Comparison of ENCODE assay signal across 2 cellular contexts in genomic region chr2:207144191-207144795, GRCh38.
TF ChIP-seq lines count a peak whose summit lies in the region.

No MANE protein-coding gene starts in this region.

TF ChIP-seq in SK-N-SH, 30 proteins besides CTCF, POLR2A, EP300 and RAD21 (continued from another document):
- TF ChIP-seq ZBTB33 (IDR thresholded peaks at IDR 0.05; ENCODE audit: borderline replicate concordance, low read depth) (no peak), TCF12 (IDR thresholded peaks at IDR 0.05) (no peak), FOSL2 (IDR thresholded peaks at IDR 0.05; ENCODE audit: borderline replicate concordance, low read depth) (no peak), REST (IDR thresholded peaks at IDR 0.05; ENCODE audit: low read depth, low read length) (no peak), JUND (IDR thresholded peaks at IDR 0.05) (no peak), NRF1 (IDR thresholded peaks at IDR 0.05; ENCODE audit: low read depth, low read length) (no peak), YY1 (IDR thresholded peaks at IDR 0.05; ENCODE audit: low read depth) (no peak), ELF1 (IDR thresholded peaks at IDR 0.05) (no peak), TEAD4 (IDR thresholded peaks at IDR 0.05; ENCODE audit: borderline replicate concordance, insufficient read depth) (no peak), GATA2 (CRISPR knock-in tag; IDR thresholded peaks at IDR 0.05) (no peak), NFIC (IDR thresholded peaks at IDR 0.05; ENCODE audit: borderline replicate concordance) (no peak), PBX3 (IDR thresholded peaks at IDR 0.05) (no peak)
TF ChIP-seq in SK-N-SH: peak in this region for 0.

TF ChIP-seq in SK-N-SH treated with all-trans-retinoic acid at 6 μM for 48 hours, 23 proteins besides CTCF, POLR2A, EP300 and RAD21 (continued from another document):
- TF ChIP-seq ISL1 (CRISPR knock-in tag; IDR thresholded peaks at IDR 0.05) (no peak), PPARA (CRISPR knock-in tag; IDR thresholded peaks at IDR 0.05; ENCODE audit: borderline replicate concordance) (no peak), ZFP30 (CRISPR knock-in tag; IDR thresholded peaks at IDR 0.05) (no peak), ZC3H10 (CRISPR knock-in tag; IDR thresholded peaks at IDR 0.05) (no peak), TSHZ2 (CRISPR knock-in tag; IDR thresholded peaks at IDR 0.05) (no peak), ZFP3 (CRISPR knock-in tag; IDR thresholded peaks at IDR 0.05) (no peak)
